Comparison of ENCODE assay signal across 1 cellular context in the genomic region with DNA sequence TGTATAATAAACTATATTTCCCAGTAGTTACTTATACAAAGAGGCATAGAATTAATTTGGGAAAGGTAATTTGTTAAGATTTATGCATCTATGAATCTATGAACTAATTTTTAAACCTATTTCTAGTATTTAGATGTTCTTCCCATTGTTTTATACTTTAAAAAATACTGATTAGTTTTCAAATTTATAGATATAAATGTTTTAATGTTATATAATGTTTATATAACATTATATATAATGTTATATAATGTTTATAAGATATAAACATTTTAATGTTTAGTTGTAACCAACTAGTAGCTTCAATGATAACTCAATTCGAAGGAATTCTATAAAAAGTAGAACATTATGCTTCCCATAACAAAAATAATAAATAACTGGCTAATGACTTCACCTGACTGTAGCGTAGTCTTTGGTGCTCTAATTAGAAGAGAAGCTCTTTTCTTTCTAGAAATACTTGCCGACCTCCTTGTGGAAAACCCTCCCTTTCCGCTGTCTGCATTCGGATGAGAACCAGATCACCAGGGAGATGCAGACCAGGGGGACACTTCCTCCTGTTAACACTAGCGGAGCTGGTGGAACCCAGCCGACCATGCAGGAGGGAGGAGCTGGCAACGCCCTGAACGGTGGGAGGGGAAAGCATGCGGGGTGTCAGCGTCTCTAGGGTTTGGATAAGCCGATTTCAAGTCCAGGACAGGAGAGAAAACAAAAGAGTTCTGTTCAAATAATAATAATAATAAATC.
TF ChIP-seq lines count a peak whose summit lies in the region.

No MANE protein-coding gene starts in this region.

TF ChIP-seq in H1, 55 proteins besides CTCF, POLR2A, EP300 and RAD21:
- TF ChIP-seq SP2 (IDR thresholded peaks at IDR 0.05; ENCODE audit: low read length) (no peak), TBP (IDR thresholded peaks at IDR 0.05; ENCODE audit: low read depth, low read length) (peak; percentile 68), POLR2AphosphoS5 (IDR thresholded peaks at IDR 0.05; ENCODE audit: low read depth, low read length) (no peak), SAP30 (IDR thresholded peaks at IDR 0.05; ENCODE audit: insufficient read depth, insufficient replicate concordance, low read length) (no peak), BACH1 (IDR thresholded peaks at IDR 0.05; ENCODE audit: low read length) (peak; percentile 35; the same call in 1 of the 2 replicates), SIN3A (conservative IDR thresholded peaks at IDR 0.05 in 1 of 2, IDR thresholded peaks at IDR 0.05 in 1 of 2; ENCODE audit: low read depth in 1 of 2, low read length in 2 of 2) (0 out of 4 replicates have a peak, but pooled peaks of 1 of the 2 experiments have one; percentile 58)
- TF ChIP-seq, protein P1, sequence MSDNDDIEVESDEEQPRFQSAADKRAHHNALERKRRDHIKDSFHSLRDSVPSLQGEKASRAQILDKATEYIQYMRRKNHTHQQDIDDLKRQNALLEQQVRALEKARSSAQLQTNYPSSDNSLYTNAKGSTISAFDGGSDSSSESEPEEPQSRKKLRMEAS (IDR thresholded peaks at IDR 0.05): peak; percentile 53
- TF ChIP-seq, protein P2, sequence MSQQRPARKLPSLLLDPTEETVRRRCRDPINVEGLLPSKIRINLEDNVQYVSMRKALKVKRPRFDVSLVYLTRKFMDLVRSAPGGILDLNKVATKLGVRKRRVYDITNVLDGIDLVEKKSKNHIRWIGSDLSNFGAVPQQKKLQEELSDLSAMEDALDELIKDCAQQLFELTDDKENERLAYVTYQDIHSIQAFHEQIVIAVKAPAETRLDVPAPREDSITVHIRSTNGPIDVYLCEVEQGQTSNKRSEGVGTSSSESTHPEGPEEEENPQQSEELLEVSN (IDR thresholded peaks at IDR 0.05): no peak
